ENCODE assay signal across 22 cellular contexts in genomic region chr1:221200464-221200863, GRCh38.
DNase-seq lines count a peak whose midpoint lies in the region; ATAC-seq and TF ChIP-seq lines count a peak whose summit lies in the region.
"Had no signal": no experiment of that assay in that cellular context is flagged by ENCODE, and none has a peak within 500 bp of the region (broad histone marks: within the 10 kb centered on the region; RNA-seq: fewer than 3 reads in every experiment).

No MANE protein-coding gene starts in this region.

- no peak overlapping the region for H3K4me3 ChIP-seq in GM06990 (replicated peaks; ENCODE audit: low read depth, low read length)
- H3K4me3 ChIP-seq: BLaER1, cardiac muscle cell, heart left ventricle, left lung, pancreas, thoracic aorta had no signal

- no peak for TF ChIP-seq CTCF in GM06990 (IDR thresholded peaks at IDR 0.05; ENCODE audit: insufficient read depth, low read length, poor library complexity, severe bottlenecking)
- TF ChIP-seq CTCF in GM10266 (IDR thresholded peaks at IDR 0.05; ENCODE audit: control insufficient read depth, insufficient read depth, low read depth, missing control alignments) = no peak

- no peaks in the 10 kb centered on the region for H3K36me3 ChIP-seq in GM06990 (ENCODE audit: control insufficient read depth, insufficient read depth, low read length)
- H3K36me3 ChIP-seq: BLaER1, cardiac muscle cell, heart left ventricle, left lung, pancreas, thoracic aorta had no signal

- ATAC-seq in GM18909 (IDR thresholded peaks at IDR 0.05; ENCODE audit: poor library complexity, unreplicated experiment) (peak; percentile 72), HG02798 (IDR thresholded peaks at IDR 0.05; ENCODE audit: poor library complexity, unreplicated experiment) (peak; percentile 57), HG03442 (IDR thresholded peaks at IDR 0.05; ENCODE audit: unreplicated experiment) (peak; percentile 78)
- ATAC-seq: heart left ventricle, left lung, pancreas, sciatic nerve had no signal

- H3K27me3 ChIP-seq in GM06990 (replicated peaks; ENCODE audit: control insufficient read depth, insufficient read depth, low read length) = no peaks in the 10 kb centered on the region
- H3K27me3 ChIP-seq: BLaER1, cardiac muscle cell, heart left ventricle, left lung, pancreas had no signal

- peak; percentile 19 for DNase-seq in GM06990 (ENCODE audit: extremely low read depth, insufficient read length)
- no peak for DNase-seq in GM10266 (ENCODE audit: extremely low spot score)
- DNase-seq in NCI-H1105 treated with DMSO at 0.1 percent for 48 hours (lab: John Stamatoyannopoulos, UW) = no peak
- DNase-seq in NCI-H748 treated with DMSO at 0.1 percent for 48 hours (lab: John Stamatoyannopoulos, UW) = no peak
- DNase-seq in stimulated activated CD4-positive, alpha-beta T cell treated with anti-CD3 and anti-CD28 coated beads, Interleukin-4, amount 100 ng/mL, for 1 hour = no peak
- DNase-seq: activated CD4-positive, alpha-beta T cell treated with anti-CD3 and anti-CD28 coated beads for 4 hours; activated effector memory CD4-positive, alpha-beta T cell treated with anti-CD3 and anti-CD28 coated beads, Interleukin-2, amount 50 U/mL, for 16 hours; amygdala; Caco-2; dermis blood vessel endothelial cell; heart left ventricle; left lung; NCI-H187 treated with DMSO at 0.1 percent for 48 hours; NCI-H2227 treated with DMSO at 0.1 percent for 48 hours; pancreas had no signal
